In genomic region chr1:61042679-61043009, GRCh38 we compare ENCODE assay signal across 9 cellular contexts. TPM values are rescaled to one million over a fixed set of nuclear protein-coding genes. Genes with fewer than 3 reads are reported as not detected.
A peak's percentile ranks its signal among the peaks of the same experiment; 100 is the strongest.
DNase-seq lines count a peak whose midpoint lies in the region; ATAC-seq, FAIRE-seq and TF ChIP-seq lines count a peak whose summit lies in the region.
"Had no signal": no experiment of that assay in that cellular context is flagged by ENCODE, and none has a peak within 500 bp of the region (broad histone marks: within the 10 kb centered on the region; RNA-seq: fewer than 3 reads in every experiment).

No MANE protein-coding gene starts in this region.

- no peaks in the 10 kb centered on the region for H3K36me3 ChIP-seq in GM12878 (ENCODE audit: control insufficient read depth in 2 of 2, insufficient read depth in 2 of 2, low read length in 1 of 2)
- H3K36me3 ChIP-seq in liver (ENCODE audit: control insufficient read depth in 4 of 4, insufficient read depth in 3 of 4, low read depth in 1 of 4, low read length in 3 of 4): no peaks in the 10 kb centered on the region
- H3K36me3 ChIP-seq in testis (ENCODE audit: low read depth, missing control alignments): no peaks in the 10 kb centered on the region

- no peak overlapping the region for H2AFZ ChIP-seq in GM12878 (ENCODE audit: control insufficient read depth, low read depth, low read length)

- H3K9me3 ChIP-seq in GM12878 (replicated peaks; ENCODE audit: control insufficient read depth, insufficient read depth, low read length) (no peaks in the 10 kb centered on the region), liver (ENCODE audit: control insufficient read depth in 4 of 4, low read length in 3 of 4) (no peaks in the 10 kb centered on the region), testis (no peaks in the 10 kb centered on the region)

- no TSS peak for BruUV-seq in GM12878 (replicated peaks; lab: Mats Ljungman, UMichigan)

- RAD21 ChIA-PET in GM12878 (lab: Charles Lee; ENCODE audit: unreplicated experiment): interaction anchor here (1.0 to 1.5 kb wide), 3 partner anchors 64 to 1071 kb away, joined by 4 to 8 read pairs (median 5); no protein-coding TSS in a partner anchor

- no peak for TF ChIP-seq POLR2A in GM12878 (IDR thresholded peaks at IDR 0.05; ENCODE audit: low read depth, low read length)
- no peak for TF ChIP-seq POLR2A in testis (IDR thresholded peaks at IDR 0.05)

- no peak overlapping the region for H3K9ac ChIP-seq in GM12878 (ENCODE audit: control insufficient read depth, insufficient read depth, low read length)
- H3K9ac ChIP-seq in liver (ENCODE audit: low read depth in 1 of 2, low read length in 2 of 2): no peak overlapping the region

- H3K4me3 ChIP-seq in GM12878 (no peak overlapping the region), liver (ENCODE audit: low read depth in 1 of 3, low read length in 3 of 3) (peak overlapping the region; percentile 8 to 75 (median 45)), testis (peak overlapping the region; percentile 57 to 68)

- 42% methylated on average over 16 of the region's 16 CpGs for WGBS in GM12878 (ENCODE audit: insufficient coverage, insufficient replicate concordance, low lambda C conversion rate, missing lambda C conversion rate)
- 30% methylated on average over 16 of the region's 16 CpGs for WGBS in liver
- WGBS in testis, 2 donors: 22 to 35% methylated on average over 8 to 16 of the region's 16 CpGs

- intact Hi-C loops in GM12878 (cut with micrococcal nuclease; ENCODE audit: unreplicated experiment): loop anchor here (2.0 to 10.0 kb wide), 5 partner anchors 64 to 1065 kb away; no protein-coding TSS in a partner anchor
- intact Hi-C loops in testis (cut with DNase I; ENCODE audit: low total_unique reads): loop anchor here (10.0 kb wide), 3 partner anchors 68 to 812 kb away; no protein-coding TSS in a partner anchor

- TF ChIP-seq RAD21 in GM12878 (IDR thresholded peaks at IDR 0.05; ENCODE audit: insufficient read depth, low read depth, low read length) (no peak), liver (IDR thresholded peaks at IDR 0.05) (no peak)

- no peak overlapping the region for H3K27ac ChIP-seq in GM12878 (ENCODE audit: control insufficient read depth, insufficient read depth)
- peak overlapping the region in 1 of 2 donors; percentile 74 for H3K27ac ChIP-seq in liver (ENCODE audit: low read depth in 1 of 2, low read length in 2 of 2)
- no peak overlapping the region for H3K27ac ChIP-seq in testis

- H3K4me2 ChIP-seq in GM12878 (ENCODE audit: control insufficient read depth, insufficient read depth): no peak overlapping the region

- POLR2A ChIA-PET in GM12878 (lab: Charles Lee): no interaction called here

- in situ Hi-C loops in GM12878 (cut with MboI): loop anchor here (5.0 kb wide), 1 partner anchor 405 kb away; no protein-coding TSS in a partner anchor

- TF ChIP-seq EP300 in GM12878 (IDR thresholded peaks at IDR 0.05; ENCODE audit: borderline replicate concordance in 1 of 2, control insufficient read depth in 1 of 2, low read depth in 2 of 2, low read length in 2 of 2): no peak

- no peak for FAIRE-seq in GM12878 (lab: Jason Lieb, UNC)
- FAIRE-seq: GM19239 had no signal

- H4K20me1 ChIP-seq in GM12878 (ENCODE audit: control insufficient read depth, insufficient read depth): no peaks in the 10 kb centered on the region

- SMC1A ChIA-PET in GM12878 (lab: Charles Lee; ENCODE audit: uncharacterized antibody, unreplicated experiment): interaction anchor here (1.0 kb wide), 1 partner anchor 195 kb away, joined by 3 read pairs; no protein-coding TSS in a partner anchor

- H3K27me3 ChIP-seq in GM12878 (replicated peaks in 1 of 2; ENCODE audit: control insufficient read depth in 2 of 2, insufficient read depth in 2 of 2, low read length in 1 of 2) (peaks cover 0 to 2% of the 10 kb centered on the region in 2 experiments; a peak in 1 of 4 replicates), liver (ENCODE audit: control insufficient read depth in 4 of 4, insufficient read depth in 4 of 4, low read length in 3 of 4) (no peaks in the 10 kb centered on the region), testis (no peaks in the 10 kb centered on the region)

- H3K4me1 ChIP-seq in GM12878 (ENCODE audit: control insufficient read depth, insufficient read depth, low read length) (no peaks in the 10 kb centered on the region), liver (ENCODE audit: control insufficient read depth in 4 of 4, insufficient read depth in 4 of 4, low read length in 3 of 4) (peaks cover 2 to 6% (median 4%) of the 10 kb centered on the region in 4 donors), testis (peaks cover 4% of the 10 kb centered on the region)

- peak; percentile 43 for DNase-seq in NCI-H748 (lab: John Stamatoyannopoulos, UW; ENCODE audit: unreplicated experiment)
- DNase-seq in NCI-H748 treated with DMSO at 0.1 percent for 48 hours (lab: John Stamatoyannopoulos, UW): no peak
- no peak for DNase-seq in GM12878 (ENCODE audit: low read depth, low spot score)
- DNase-seq in testis: no peak
- DNase-seq in SIG-M5 (lab: John Stamatoyannopoulos, UW): no peak
- no peak for DNase-seq in HuH-7.5 (ENCODE audit: low spot score)
- DNase-seq in stimulated activated CD4-positive, alpha-beta T cell treated with anti-CD3 and anti-CD28 coated beads, Interleukin-4, amount 100 ng/mL, for 1 hour: no peak

- H3K79me2 ChIP-seq in GM12878 (ENCODE audit: control insufficient read depth, insufficient read depth, low read length): no peaks in the 10 kb centered on the region

- no peak for TF ChIP-seq CTCF in GM12878 (IDR thresholded peaks at IDR 0.05 in 2 of 3, conservative IDR thresholded peaks at IDR 0.05 in 1 of 3; ENCODE audit: control insufficient read depth in 2 of 3, extremely low read depth in 1 of 3, insufficient read depth in 1 of 3, low read depth in 3 of 3, low read length in 3 of 3)
- TF ChIP-seq CTCF in liver (IDR thresholded peaks at IDR 0.05; ENCODE audit: low read depth, low read length, missing input control): no peak
- TF ChIP-seq CTCF in testis (IDR thresholded peaks at IDR 0.05): no peak

- ATAC-seq in GM12878: peak; percentile 34; the same call in 2 of the 3 replicates

- CTCF ChIA-PET in GM12878 (lab: Yijun Ruan, JAX): interaction anchor here (0.9 to 2.2 kb wide), 8 partner anchors 13 to 762 kb away, joined by 3 to 13 read pairs (median 4); no protein-coding TSS in a partner anchor

TF ChIP-seq in GM12878, 131 proteins besides CTCF, POLR2A, EP300 and RAD21 (continues in another document):
- no peak for TF ChIP-seq PAX5 (IDR thresholded peaks at IDR 0.05; ENCODE audit: borderline replicate concordance, low read depth, low read length)

TF ChIP-seq in liver, 16 proteins besides CTCF, POLR2A, EP300 and RAD21:
- TF ChIP-seq HNF4A (conservative IDR thresholded peaks at IDR 0.05) (no peak), ZBTB33 (IDR thresholded peaks at IDR 0.05) (no peak), HNF4G (IDR thresholded peaks at IDR 0.05) (no peak), ATF3 (IDR thresholded peaks at IDR 0.05) (no peak), FOXA2 (IDR thresholded peaks at IDR 0.05) (no peak), MAX (IDR thresholded peaks at IDR 0.05) (no peak), JUND (IDR thresholded peaks at IDR 0.05) (no peak)

RNA-seq across cellular contexts. Expression of gene NFIA, which starts 39.7 kb away (rescaled TPM):
- total RNA-seq in GM12878 (2013; cell fraction: nucleolus; rRNA removed): not detected in 2 replicates
- total RNA-seq in GM12878 (2014; rRNA removed) (not detected in 2 replicates), GM12878 (2014; rRNA removed; fragmentation: Illumina TruSeq; extraction: Trizol) (not detected in 2 replicates), GM12878 (2021) (0.10 and 0.29 TPM in 2 replicates), liver (10 to 100 TPM; 16.6 to 27.7 TPM), testis (10 to 100 TPM; 53.5 to 78.9 TPM)
- polyA plus RNA-seq in GM12878 (2011; ENCODE audit: low read depth): not detected
- polyA plus RNA-seq in GM12878 (2011; rRNA removed) (0.03 TPM in 1 of 2 replicates, not detected in the other), GM12878 (2014; fragmentation: Illumina TruSeq; extraction: Trizol) (not detected in 2 replicates), GM12878 (2014; fragmentation: Nextera tagmentation; extraction: Ambion mirVana) (not detected), GM12878 (2014; rRNA removed) (not detected in 2 replicates), GM12878 (2016; fragmentation: Nextera tagmentation; extraction: Ambion mirVana) (under 1 TPM in 1 of 2 experiments, not detected in 1; 0.16 TPM), liver (10 to 100 TPM in 1 of 2 donors, 1 to 10 TPM in 1; 6.8 to 53.7 TPM), testis (ENCODE audit: insufficient read depth, low read depth, low replicate concordance) (11.6 TPM)
- not detected in 2 replicates for polyA plus RNA-seq in GM12878 (2011; cell fraction: cytosol; rRNA removed)
- polyA plus RNA-seq in GM12878 (2011; cell fraction: nucleus; rRNA removed): not detected in 2 replicates
- polyA plus RNA-seq in GM12878 (2012): not detected in 2 replicates
- polyA minus RNA-seq in GM12878 (2011; rRNA and poly(A)+ RNA removed): 0.07 and 0.10 TPM in 2 replicates
- polyA minus RNA-seq in GM12878 (2011; cell fraction: cytosol; rRNA and poly(A)+ RNA removed): 0.42 and 1.2 TPM in 2 replicates
- polyA minus RNA-seq in GM12878 (2011; cell fraction: nucleus; rRNA and poly(A)+ RNA removed): 0.19 TPM in 1 of 2 replicates, not detected in the other

Comparison
In these comparisons a context has a peak if more than half of its experiments do, and no peak if none do; other contexts are left out.
1. RNA of gene NFIA, which starts 39.7 kb away (total RNA-seq): 53.5 to 78.9 TPM in testis and 16.6 to 27.7 TPM in liver; 0.10 to 0.29 TPM in GM12878; every median in the first group is over 10 times any median in the second.